ENCODE assay signal across 10 cellular contexts in genomic region chr18:48851563-48851962, GRCh38.
DNase-seq lines count a peak whose midpoint lies in the region; ATAC-seq and TF ChIP-seq lines count a peak whose summit lies in the region.
"Had no signal": no experiment of that assay in that cellular context is flagged by ENCODE, and none has a peak within 500 bp of the region (broad histone marks: within the 10 kb centered on the region; RNA-seq: fewer than 3 reads in every experiment).

No MANE protein-coding gene starts in this region.

- TF ChIP-seq CTCF in CD4-positive, alpha-beta T cell (IDR thresholded peaks at IDR 0.05): no peak

- no peaks in the 10 kb centered on the region for H3K27me3 Mint-ChIP-seq in CD4-positive, alpha-beta T cell
- peaks cover 2% of the 10 kb centered on the region for H3K27me3 Mint-ChIP-seq in activated CD8-positive, alpha-beta T cell treated with anti-CD3 and anti-CD28 coated beads, Interleukin-2, amount 10 ng/mL, durations not matched to agents 7 days and 5 days (ENCODE audit: low read depth)
- H3K27me3 Mint-ChIP-seq in effector memory CD8-positive, alpha-beta T cell: no peaks in the 10 kb centered on the region

- H3K36me3 Mint-ChIP-seq in CD4-positive, alpha-beta T cell (ENCODE audit: low read depth): no peaks in the 10 kb centered on the region
- no peaks in the 10 kb centered on the region for H3K36me3 Mint-ChIP-seq in activated CD8-positive, alpha-beta T cell treated with anti-CD3 and anti-CD28 coated beads, Interleukin-2, amount 10 ng/mL, durations not matched to agents 7 days and 5 days (ENCODE audit: low read depth)
- no peaks in the 10 kb centered on the region for H3K36me3 Mint-ChIP-seq in effector memory CD8-positive, alpha-beta T cell (ENCODE audit: insufficient read depth)

- no peak overlapping the region for H3K27ac ChIP-seq in CD4-positive, alpha-beta T cell (ENCODE audit: low read depth, low read length)

- DNase-seq in CD4-positive, alpha-beta T cell: no peak
- DNase-seq in activated CD8-positive, alpha-beta T cell treated with anti-CD3 and anti-CD28 coated beads, Interleukin-2, amount 10 ng/mL, durations not matched to agents 7 days and 5 days: peak; percentile 42
- DNase-seq in hepatic stellate cell (ENCODE audit: low spot score) (peak; percentile 88), posterior cingulate gyrus (peak in 8 of 10 donors; percentile 39 to 93 (median 59))
- DNase-seq in effector memory CD8-positive, alpha-beta T cell: no peak
- DNase-seq: NCI-H146, RPMI8226 had no signal

- H3K4me3 Mint-ChIP-seq in CD4-positive, alpha-beta T cell: no peak overlapping the region
- H3K4me3 Mint-ChIP-seq in activated CD8-positive, alpha-beta T cell treated with anti-CD3 and anti-CD28 coated beads, Interleukin-2, amount 10 ng/mL, durations not matched to agents 7 days and 5 days: no peak overlapping the region
- no peak overlapping the region for H3K4me3 Mint-ChIP-seq in effector memory CD8-positive, alpha-beta T cell

- intact Hi-C loops in CD4-positive, alpha-beta T cell (cut with DNase I, micrococcal nuclease): no loop called here
- intact Hi-C loops in posterior cingulate gyrus (cut with DNase I): no loop called here

- H3K27me3 ChIP-seq in CD4-positive, alpha-beta T cell (ENCODE audit: control insufficient read depth, insufficient read depth, low read length): no peaks in the 10 kb centered on the region

- peaks cover 59% of the 10 kb centered on the region for H3K4me1 Mint-ChIP-seq in CD4-positive, alpha-beta T cell (ENCODE audit: low read depth)
- H3K4me1 Mint-ChIP-seq in activated CD8-positive, alpha-beta T cell treated with anti-CD3 and anti-CD28 coated beads, Interleukin-2, amount 10 ng/mL, durations not matched to agents 7 days and 5 days (ENCODE audit: low read depth): peaks cover 60% of the 10 kb centered on the region
- peaks cover 22 to 47% of the 10 kb centered on the region in 2 donors for H3K4me1 Mint-ChIP-seq in effector memory CD8-positive, alpha-beta T cell (ENCODE audit: low read depth in 2 of 2)

- no peak overlapping the region for H3K27ac Mint-ChIP-seq in CD4-positive, alpha-beta T cell
- H3K27ac Mint-ChIP-seq in activated CD8-positive, alpha-beta T cell treated with anti-CD3 and anti-CD28 coated beads, Interleukin-2, amount 10 ng/mL, durations not matched to agents 7 days and 5 days: no peak overlapping the region
- no peak overlapping the region for H3K27ac Mint-ChIP-seq in effector memory CD8-positive, alpha-beta T cell

- CTCF ChIA-PET in CD4-positive, alpha-beta T cell (lab: Charles Lee): no interaction called here
- CTCF ChIA-PET in activated CD8-positive, alpha-beta T cell treated with anti-CD3 and anti-CD28 coated beads, Interleukin-2, amount 10 ng/mL, durations not matched to agents 7 days and 5 days (lab: Charles Lee): interaction anchor here (1.1 kb wide), 1 partner anchor 9 kb away, joined by 4 read pairs; no protein-coding TSS in a partner anchor

- H3K9me3 Mint-ChIP-seq in CD4-positive, alpha-beta T cell: no peaks in the 10 kb centered on the region
- no peaks in the 10 kb centered on the region for H3K9me3 Mint-ChIP-seq in activated CD8-positive, alpha-beta T cell treated with anti-CD3 and anti-CD28 coated beads, Interleukin-2, amount 10 ng/mL, durations not matched to agents 7 days and 5 days (ENCODE audit: insufficient read depth)
- peaks cover 0 to 3% of the 10 kb centered on the region in 2 donors for H3K9me3 Mint-ChIP-seq in effector memory CD8-positive, alpha-beta T cell

- POLR2A ChIA-PET in CD4-positive, alpha-beta T cell (lab: Charles Lee): interaction anchor here (0.9 to 1.3 kb wide), 2 partner anchors 9 to 19 kb away, joined by 3 read pairs; no protein-coding TSS in a partner anchor
- POLR2A ChIA-PET in activated CD8-positive, alpha-beta T cell treated with anti-CD3 and anti-CD28 coated beads, Interleukin-2, amount 10 ng/mL, durations not matched to agents 7 days and 5 days (lab: Charles Lee): interaction anchor here (0.6 kb wide), 1 partner anchor 67 kb away, joined by 3 read pairs; no protein-coding TSS in a partner anchor

- no peaks in the 10 kb centered on the region for H3K9me3 ChIP-seq in CD4-positive, alpha-beta T cell (ENCODE audit: control insufficient read depth, low read length)

- ATAC-seq in CD4-positive, alpha-beta T cell (ENCODE audit: poor library complexity): peak; percentile 32
- peak; percentile 67 for ATAC-seq in activated CD8-positive, alpha-beta T cell treated with anti-CD3 and anti-CD28 coated beads, Interleukin-2, amount 10 ng/mL, durations not matched to agents 7 days and 5 days
- ATAC-seq in GM21360 (IDR thresholded peaks at IDR 0.05; ENCODE audit: unreplicated experiment) (no peak), HG02970 (IDR thresholded peaks at IDR 0.05; ENCODE audit: low FRiP score, unreplicated experiment) (no peak), GM19328 (IDR thresholded peaks at IDR 0.05; ENCODE audit: unreplicated experiment) (no peak)
- ATAC-seq in effector memory CD8-positive, alpha-beta T cell (replicated peaks): no peak

Comparison
In these comparisons a context has a peak if more than half of its experiments do, and no peak if none do; other contexts are left out.
1. ATAC-seq: peak in CD4-positive, alpha-beta T cell (single experiment) and activated CD8-positive, alpha-beta T cell treated with anti-CD3 and anti-CD28 coated beads, Interleukin-2, amount 10 ng/mL, durations not matched to agents 7 days and 5 days (single experiment); none in GM21360 (single experiment), HG02970 (single experiment), GM19328 (single experiment) and effector memory CD8-positive, alpha-beta T cell (single experiment).
2. DNase-seq: peak in activated CD8-positive, alpha-beta T cell treated with anti-CD3 and anti-CD28 coated beads, Interleukin-2, amount 10 ng/mL, durations not matched to agents 7 days and 5 days (single experiment), hepatic stellate cell (single experiment) and posterior cingulate gyrus (8 of 10); none in CD4-positive, alpha-beta T cell (0 of 10) and effector memory CD8-positive, alpha-beta T cell (0 of 3).